ENCODE assay signal across 23 cellular contexts in the genomic region with DNA sequence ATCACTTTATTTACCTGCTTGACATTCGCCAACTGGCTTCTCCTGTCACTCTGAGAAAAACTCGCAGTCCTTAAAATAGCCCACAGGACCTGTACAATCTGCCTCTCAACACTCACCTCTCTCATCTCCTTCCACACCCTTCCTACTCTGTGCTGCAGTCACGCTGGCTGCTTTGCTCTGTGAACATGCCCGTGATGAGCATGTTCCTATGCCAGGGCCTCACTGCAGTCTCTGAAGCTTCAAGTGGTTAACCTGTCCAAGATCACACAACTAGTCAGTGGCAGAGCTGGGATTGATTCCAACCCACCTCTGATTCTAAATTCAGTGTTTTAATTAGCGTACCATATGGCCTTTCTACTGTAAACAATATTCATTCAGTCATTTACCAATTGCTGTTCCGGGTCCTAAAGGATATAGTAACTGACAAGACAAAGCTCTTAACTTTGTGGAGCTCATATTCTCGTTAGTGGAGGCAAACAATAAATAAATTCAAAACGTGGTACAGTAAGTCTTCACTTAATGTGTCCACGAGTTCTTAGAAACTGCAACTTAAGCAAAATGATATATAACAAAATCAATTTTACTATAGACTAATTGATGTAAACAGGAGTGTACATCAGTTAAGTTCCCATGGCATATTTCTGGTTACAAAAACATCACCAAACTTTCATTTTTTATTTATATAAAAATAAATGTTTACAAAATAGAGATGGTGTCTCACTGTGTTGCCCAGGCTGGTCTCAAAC. TPM values are rescaled to one million over a fixed set of nuclear protein-coding genes. Genes with fewer than 3 reads are reported as not detected.
DNase-seq lines count a peak whose midpoint lies in the region; ATAC-seq, FAIRE-seq and TF ChIP-seq lines count a peak whose summit lies in the region.
"Had no signal": no experiment of that assay in that cellular context is flagged by ENCODE, and none has a peak within 500 bp of the region (broad histone marks: within the 10 kb centered on the region; RNA-seq: fewer than 3 reads in every experiment).

No MANE protein-coding gene starts in this region.

- H3K9ac ChIP-seq in K562 (ENCODE audit: insufficient read depth in 1 of 2, low read depth in 2 of 2, low read length in 2 of 2), result no peak overlapping the region
- H3K9ac ChIP-seq: BLaER1 treated with 17β-estradiol and CSF1 and Interleukin-3, amounts not matched to agents 10 nM and 100 nM had no signal

- TF ChIP-seq EP300 in A549 (IDR thresholded peaks at IDR 0.05) (no peak), K562 (IDR thresholded peaks at IDR 0.05; ENCODE audit: low read length) (no peak)

- TF ChIP-seq CTCF in A549 (IDR thresholded peaks at IDR 0.05), result no peak
- TF ChIP-seq CTCF in K562 (IDR thresholded peaks at IDR 0.05 in 2 of 3, conservative IDR thresholded peaks at IDR 0.05 in 1 of 3; ENCODE audit: insufficient read depth in 2 of 3, low read depth in 1 of 3, low read length in 3 of 3), result no peak

- H3K79me2 ChIP-seq in K562 (ENCODE audit: control insufficient read depth, insufficient read depth, low read length), result no peaks in the 10 kb centered on the region

- no peak for ATAC-seq in A549
- no peak for ATAC-seq in K562
- ATAC-seq: HCT116, Panc1 had no signal

- no peak for TF ChIP-seq RAD21 in A549 (conservative IDR thresholded peaks at IDR 0.05 in 1 of 2, IDR thresholded peaks at IDR 0.05 in 1 of 2)
- TF ChIP-seq RAD21 in K562 (CRISPR knock-in tag; conservative IDR thresholded peaks at IDR 0.05 in 1 of 2, IDR thresholded peaks at IDR 0.05 in 1 of 2), result no peak

- 20% methylated on average over 9 of the region's 9 CpGs for WGBS in A549 (ENCODE audit: missing lambda C conversion rate)
- 2% methylated on average over 9 of the region's 9 CpGs for WGBS in K562 (ENCODE audit: insufficient coverage, low coverage, missing lambda C conversion rate)

- H3K9me1 ChIP-seq in K562 (ENCODE audit: control insufficient read depth, insufficient read depth, low read length), result no peaks in the 10 kb centered on the region

- no peak for FAIRE-seq in A549 (lab: Jason Lieb, UNC)
- FAIRE-seq in K562 (lab: Jason Lieb, UNC), result no peak
- FAIRE-seq: GM19239, H1 had no signal

- H3K9me3 ChIP-seq in A549 (no peaks in the 10 kb centered on the region), K562 (replicated peaks; ENCODE audit: control insufficient read depth, insufficient read depth, low read depth, low read length) (no peaks in the 10 kb centered on the region; the same call in 1 of the 2 replicates)
- H3K9me3 ChIP-seq: SJSA1 had no signal

- no peak overlapping the region for H3K27ac ChIP-seq in A549
- no peak overlapping the region for H3K27ac ChIP-seq in K562 (ENCODE audit: extremely low read depth, low read depth, low read length)
- H3K27ac ChIP-seq: BLaER1 treated with 17β-estradiol and CSF1 and Interleukin-3, amounts not matched to agents 10 nM and 100 nM; SJSA1 had no signal

- intact Hi-C loops in K562 (cut with micrococcal nuclease), result no loop called here

- H3K4me1 ChIP-seq in A549, result no peaks in the 10 kb centered on the region
- H3K4me1 ChIP-seq in K562 (replicated peaks in 1 of 2; ENCODE audit: control insufficient read depth in 2 of 2, insufficient read depth in 2 of 2, low read length in 2 of 2), result no peaks in the 10 kb centered on the region
- H3K4me1 ChIP-seq: BLaER1 treated with 17β-estradiol and CSF1 and Interleukin-3, amounts not matched to agents 10 nM and 100 nM; SJSA1 had no signal

- H3K4me2 ChIP-seq in A549 (no peak overlapping the region), K562 (ENCODE audit: insufficient read depth, low read length) (no peak overlapping the region)
- H3K4me2 ChIP-seq: BLaER1 treated with 17β-estradiol and CSF1 and Interleukin-3, amounts not matched to agents 10 nM and 100 nM had no signal

- in situ Hi-C loops in K562 (cut with MboI), result no loop called here

- peaks cover 7 to 13% of the 10 kb centered on the region in 2 experiments; a peak in 3 of 5 replicates for H3K27me3 ChIP-seq in K562 (ENCODE audit: control insufficient read depth in 2 of 2, insufficient read depth in 2 of 2, low read length in 2 of 2)
- H3K27me3 ChIP-seq: BLaER1 treated with 17β-estradiol and CSF1 and Interleukin-3, amounts not matched to agents 10 nM and 100 nM; SJSA1 had no signal

- BruUV-seq in K562 (replicated peaks; lab: Mats Ljungman, UMichigan), result no TSS peak

- POLR2A ChIA-PET in A549 (lab: Yijun Ruan, JAX) (no interaction called here), K562 (lab: Yijun Ruan, JAX) (no interaction called here)

- H3K4me3 ChIP-seq in A549, result no peak overlapping the region
- H3K4me3 ChIP-seq in K562, result no peak overlapping the region
- H3K4me3 ChIP-seq: BLaER1 treated with 17β-estradiol and CSF1 and Interleukin-3, amounts not matched to agents 10 nM and 100 nM; SJSA1 had no signal

- no peak for DNase-seq in A549 (ENCODE audit: low read depth in 1 of 2, low spot score in 1 of 2)
- peak; percentile 89 for DNase-seq in DMS 273 (lab: John Stamatoyannopoulos, UW; ENCODE audit: unreplicated experiment)
- DNase-seq in NCI-H2171 (lab: John Stamatoyannopoulos, UW), result peak; percentile 65
- DNase-seq in K562 (ENCODE audit: extremely low read depth in 1 of 4, low spot score in 3 of 4), result no peak
- DNase-seq in activated CD4-positive, alpha-beta T cell treated with anti-CD3 and anti-CD28 coated beads for 48 hours, result no peak
- no peak for DNase-seq in RPMI8226
- no peak for DNase-seq in putamen (ENCODE audit: low spot score)
- DNase-seq: ACHN; CD4-positive, alpha-beta memory T cell; GDM1; Kasumi-1; NCI-H1417 treated with DMSO at 0.1 percent for 48 hours; NCI-H1930; NCI-H226; NCI-H526 treated with DMSO at 0.1 percent for 48 hours; NK-92 treated with Interleukin-12 subunit alpha and Interleukin-12 subunit beta, amount 100 ng/mL, for 24 hours; T-helper 1 cell had no signal

- H4K20me1 ChIP-seq in K562 (replicated peaks; ENCODE audit: control insufficient read depth, insufficient read depth, low read length), result no peaks in the 10 kb centered on the region
- H4K20me1 ChIP-seq: BLaER1 treated with 17β-estradiol and CSF1 and Interleukin-3, amounts not matched to agents 10 nM and 100 nM had no signal

- no peak for TF ChIP-seq POLR2A in A549 (IDR thresholded peaks at IDR 0.05; ENCODE audit: low read length)
- TF ChIP-seq POLR2A in K562 (conservative IDR thresholded peaks at IDR 0.05), result no peak

- CTCF ChIA-PET in A549 (lab: Yijun Ruan, JAX), result interaction anchor here (1.0 kb wide), 1 partner anchor 22 kb away, joined by 4 read pairs; no protein-coding TSS in a partner anchor
- CTCF ChIA-PET in K562 (lab: Yijun Ruan, JAX; ENCODE audit: low intra/inter-chr PET ratio), result no interaction called here

- no peaks in the 10 kb centered on the region for H3K36me3 ChIP-seq in K562 (ENCODE audit: control insufficient read depth, insufficient read depth, low read length)
- H3K36me3 ChIP-seq: BLaER1 treated with 17β-estradiol and CSF1 and Interleukin-3, amounts not matched to agents 10 nM and 100 nM; SJSA1 had no signal

- H2AFZ ChIP-seq in K562 (ENCODE audit: low read depth, low read length), result no peak overlapping the region

TF ChIP-seq in A549, 52 proteins besides CTCF, POLR2A, EP300 and RAD21:
- TF ChIP-seq, protein P1, sequence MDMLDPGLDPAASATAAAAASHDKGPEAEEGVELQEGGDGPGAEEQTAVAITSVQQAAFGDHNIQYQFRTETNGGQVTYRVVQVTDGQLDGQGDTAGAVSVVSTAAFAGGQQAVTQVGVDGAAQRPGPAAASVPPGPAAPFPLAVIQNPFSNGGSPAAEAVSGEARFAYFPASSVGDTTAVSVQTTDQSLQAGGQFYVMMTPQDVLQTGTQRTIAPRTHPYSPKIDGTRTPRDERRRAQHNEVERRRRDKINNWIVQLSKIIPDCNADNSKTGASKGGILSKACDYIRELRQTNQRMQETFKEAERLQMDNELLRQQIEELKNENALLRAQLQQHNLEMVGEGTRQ (IDR thresholded peaks at IDR 0.05), result no peak
- peak; percentile 75 for TF ChIP-seq MAFK (IDR thresholded peaks at IDR 0.05; ENCODE audit: partially characterized antibody)

TF ChIP-seq in K562, 482 proteins besides CTCF, POLR2A, EP300 and RAD21 (continues in another document):
- TF ChIP-seq C11orf30 (IDR thresholded peaks at IDR 0.05; ENCODE audit: low read depth) (peak; percentile 22; the same call in 1 of the 2 replicates), ZNF316 (IDR thresholded peaks at IDR 0.05) (peak; percentile 66)
- TF ChIP-seq, protein P2, sequence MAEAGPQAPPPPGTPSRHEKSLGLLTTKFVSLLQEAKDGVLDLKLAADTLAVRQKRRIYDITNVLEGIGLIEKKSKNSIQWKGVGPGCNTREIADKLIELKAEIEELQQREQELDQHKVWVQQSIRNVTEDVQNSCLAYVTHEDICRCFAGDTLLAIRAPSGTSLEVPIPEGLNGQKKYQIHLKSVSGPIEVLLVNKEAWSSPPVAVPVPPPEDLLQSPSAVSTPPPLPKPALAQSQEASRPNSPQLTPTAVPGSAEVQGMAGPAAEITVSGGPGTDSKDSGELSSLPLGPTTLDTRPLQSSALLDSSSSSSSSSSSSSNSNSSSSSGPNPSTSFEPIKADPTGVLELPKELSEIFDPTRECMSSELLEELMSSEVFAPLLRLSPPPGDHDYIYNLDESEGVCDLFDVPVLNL (CRISPR knock-in tag; IDR thresholded peaks at IDR 0.05; ENCODE audit: low read depth), result no peak

RNA-seq across cellular contexts. Expression of a gene that starts 38.9 kb away (rescaled TPM):
- polyA plus RNA-seq in A549 (2011; rRNA removed) (61.4 and 125 TPM in 2 replicates), A549 (2017; fragmentation: RNase III; extraction: RNeasy Plus Mini Kit Qiagen cat#74134 plus additional on column Dnase treatment) (51.1 to 53.2 TPM (median 52.3 TPM) in 3 replicates), K562 (2011; rRNA removed) (38.3 and 42.0 TPM in 2 replicates), K562 (2014; fragmentation: Illumina TruSeq; extraction: Trizol) (37.0 and 44.5 TPM in 2 replicates), K562 (2014; fragmentation: Nextera tagmentation; extraction: Ambion mirVana) (10 to 100 TPM in 1 of 2 experiments, 1 to 10 TPM in 1; 8.8 to 11.8 TPM), K562 (2014; rRNA removed) (23.1 and 34.9 TPM in 2 replicates)
- polyA plus RNA-seq in A549 (2012; cell fraction: cytosol; rRNA removed), result 23.4 and 27.4 TPM in 2 replicates
- polyA plus RNA-seq in A549 (2012; cell fraction: nucleus; rRNA removed), result 25.8 and 35.2 TPM in 2 replicates
- 58.9 and 78.9 TPM in 2 replicates for polyA minus RNA-seq in A549 (2011; rRNA and poly(A)+ RNA removed)
- total RNA-seq in K562 (2011; cell fraction: chromatin; rRNA removed; ENCODE audit: low replicate concordance), result 50.8 and 180 TPM in 2 replicates
- 23.8 and 31.2 TPM in 2 replicates for total RNA-seq in K562 (2011; cell fraction: nucleolus; rRNA removed)
- 66.1 and 83.2 TPM in 2 replicates for total RNA-seq in K562 (2011; cell fraction: nucleoplasm; rRNA removed)
- total RNA-seq in K562 (2014; rRNA removed) (18.5 and 24.1 TPM in 2 replicates), K562 (2014; rRNA removed; fragmentation: Illumina TruSeq; extraction: Trizol) (23.3 and 26.0 TPM in 2 replicates), K562 (2015; rRNA removed; fragmentation: Illumina TruSeq; extraction: Trizol) (19.6 and 20.5 TPM in 2 replicates), K562 (2021) (39.7 and 40.7 TPM in 2 replicates)
- polyA plus RNA-seq in K562 (2011; cell fraction: cytosol; rRNA removed), result 15.8 and 27.3 TPM in 2 replicates
- 81.8 and 111 TPM in 2 replicates for polyA plus RNA-seq in K562 (2011; cell fraction: nucleus; rRNA removed)
- 31.6 and 35.1 TPM in 2 replicates for polyA plus RNA-seq in K562 (2012)
- 61.7 and 67.6 TPM in 2 replicates for polyA minus RNA-seq in K562 (2011; rRNA and poly(A)+ RNA removed)
- 35.0 and 42.2 TPM in 2 replicates for polyA minus RNA-seq in K562 (2011; cell fraction: cytosol; rRNA and poly(A)+ RNA removed)
- 19.4 and 37.9 TPM in 2 replicates for polyA minus RNA-seq in K562 (2011; cell fraction: nucleus; rRNA and poly(A)+ RNA removed)

Comparison
In these comparisons a context has a peak if more than half of its experiments do, and no peak if none do; other contexts are left out.
1. DNase-seq: peak in DMS 273 (single experiment) and NCI-H2171 (single experiment); none in A549 (0 of 2), K562 (0 of 4), activated CD4-positive, alpha-beta T cell treated with anti-CD3 and anti-CD28 coated beads for 48 hours (single experiment), RPMI8226 (single experiment) and putamen (single experiment).